1 cellular context compared by ENCODE assay signal in the genomic region with DNA sequence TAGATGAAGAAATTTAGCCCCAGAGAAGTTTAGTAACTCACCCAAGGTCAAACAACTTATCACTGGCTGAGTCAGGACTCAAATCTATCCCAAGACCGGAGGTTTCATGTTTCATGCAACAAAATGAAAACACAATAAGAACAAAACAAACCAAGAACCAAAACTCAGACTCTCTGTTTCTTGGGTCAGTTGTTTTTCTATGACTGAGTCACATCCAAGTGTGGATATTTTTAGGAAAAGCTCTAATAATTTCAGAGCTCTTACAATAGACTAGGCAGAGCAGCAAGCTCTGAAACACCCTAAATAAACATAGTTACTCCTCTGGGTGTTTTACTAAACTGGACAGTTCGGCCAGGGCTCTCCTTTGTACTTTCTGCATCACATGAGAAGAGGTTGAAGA.
TF ChIP-seq lines count a peak whose summit lies in the region.

No MANE protein-coding gene starts in this region.

TF ChIP-seq in GM23338, 12 proteins besides CTCF, POLR2A, EP300 and RAD21:
- TF ChIP-seq ZNF462 (CRISPR knock-in tag; IDR thresholded peaks at IDR 0.05), result no peak
- no peak for TF ChIP-seq STAT1 (IDR thresholded peaks at IDR 0.05; ENCODE audit: unreplicated experiment)
- no peak for TF ChIP-seq ZNF331 (CRISPR knock-in tag; IDR thresholded peaks at IDR 0.05; ENCODE audit: low read depth)
- no peak for TF ChIP-seq EZH2phosphoT487 (IDR thresholded peaks at IDR 0.05; ENCODE audit: unreplicated experiment)
- TF ChIP-seq POLR2AphosphoS5 (IDR thresholded peaks at IDR 0.05; ENCODE audit: low read depth), result no peak
- TF ChIP-seq NANOG (IDR thresholded peaks at IDR 0.05; ENCODE audit: borderline replicate concordance), result no peak
- TF ChIP-seq, protein P1, sequence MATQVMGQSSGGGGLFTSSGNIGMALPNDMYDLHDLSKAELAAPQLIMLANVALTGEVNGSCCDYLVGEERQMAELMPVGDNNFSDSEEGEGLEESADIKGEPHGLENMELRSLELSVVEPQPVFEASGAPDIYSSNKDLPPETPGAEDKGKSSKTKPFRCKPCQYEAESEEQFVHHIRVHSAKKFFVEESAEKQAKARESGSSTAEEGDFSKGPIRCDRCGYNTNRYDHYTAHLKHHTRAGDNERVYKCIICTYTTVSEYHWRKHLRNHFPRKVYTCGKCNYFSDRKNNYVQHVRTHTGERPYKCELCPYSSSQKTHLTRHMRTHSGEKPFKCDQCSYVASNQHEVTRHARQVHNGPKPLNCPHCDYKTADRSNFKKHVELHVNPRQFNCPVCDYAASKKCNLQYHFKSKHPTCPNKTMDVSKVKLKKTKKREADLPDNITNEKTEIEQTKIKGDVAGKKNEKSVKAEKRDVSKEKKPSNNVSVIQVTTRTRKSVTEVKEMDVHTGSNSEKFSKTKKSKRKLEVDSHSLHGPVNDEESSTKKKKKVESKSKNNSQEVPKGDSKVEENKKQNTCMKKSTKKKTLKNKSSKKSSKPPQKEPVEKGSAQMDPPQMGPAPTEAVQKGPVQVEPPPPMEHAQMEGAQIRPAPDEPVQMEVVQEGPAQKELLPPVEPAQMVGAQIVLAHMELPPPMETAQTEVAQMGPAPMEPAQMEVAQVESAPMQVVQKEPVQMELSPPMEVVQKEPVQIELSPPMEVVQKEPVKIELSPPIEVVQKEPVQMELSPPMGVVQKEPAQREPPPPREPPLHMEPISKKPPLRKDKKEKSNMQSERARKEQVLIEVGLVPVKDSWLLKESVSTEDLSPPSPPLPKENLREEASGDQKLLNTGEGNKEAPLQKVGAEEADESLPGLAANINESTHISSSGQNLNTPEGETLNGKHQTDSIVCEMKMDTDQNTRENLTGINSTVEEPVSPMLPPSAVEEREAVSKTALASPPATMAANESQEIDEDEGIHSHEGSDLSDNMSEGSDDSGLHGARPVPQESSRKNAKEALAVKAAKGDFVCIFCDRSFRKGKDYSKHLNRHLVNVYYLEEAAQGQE (IDR thresholded peaks at IDR 0.05; ENCODE audit: unreplicated experiment), result no peak
- TF ChIP-seq, protein P2, sequence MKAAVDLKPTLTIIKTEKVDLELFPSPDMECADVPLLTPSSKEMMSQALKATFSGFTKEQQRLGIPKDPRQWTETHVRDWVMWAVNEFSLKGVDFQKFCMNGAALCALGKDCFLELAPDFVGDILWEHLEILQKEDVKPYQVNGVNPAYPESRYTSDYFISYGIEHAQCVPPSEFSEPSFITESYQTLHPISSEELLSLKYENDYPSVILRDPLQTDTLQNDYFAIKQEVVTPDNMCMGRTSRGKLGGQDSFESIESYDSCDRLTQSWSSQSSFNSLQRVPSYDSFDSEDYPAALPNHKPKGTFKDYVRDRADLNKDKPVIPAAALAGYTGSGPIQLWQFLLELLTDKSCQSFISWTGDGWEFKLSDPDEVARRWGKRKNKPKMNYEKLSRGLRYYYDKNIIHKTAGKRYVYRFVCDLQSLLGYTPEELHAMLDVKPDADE (IDR thresholded peaks at IDR 0.05), result no peak
- no peak for TF ChIP-seq EZH2 (IDR thresholded peaks at IDR 0.05; ENCODE audit: low read depth, unreplicated experiment)
- TF ChIP-seq ZNF114 (CRISPR knock-in tag; IDR thresholded peaks at IDR 0.05), result no peak
- TF ChIP-seq CREB1 (CRISPR knock-in tag; IDR thresholded peaks at IDR 0.05; ENCODE audit: low read depth), result no peak
- TF ChIP-seq JUNB (IDR thresholded peaks at IDR 0.05; ENCODE audit: unreplicated experiment), result no peak
